In genomic region chr13:43316997-43317396, GRCh38 we compare ENCODE assay signal across 8 cellular contexts.
DNase-seq lines count a peak whose midpoint lies in the region; ATAC-seq and TF ChIP-seq lines count a peak whose summit lies in the region.

No MANE protein-coding gene starts in this region.

- H4K20me1 ChIP-seq in osteoblast (ENCODE audit: insufficient read depth, low read length), result no peaks in the 10 kb centered on the region

- TF ChIP-seq CTCF in epithelial cell of esophagus (IDR thresholded peaks at IDR 0.05; ENCODE audit: insufficient read depth, low read depth, low read length, missing control alignments) (no peak), osteoblast (IDR thresholded peaks at IDR 0.05; ENCODE audit: extremely low read depth, low read depth, low read length) (no peak)

- H3K27me3 ChIP-seq in osteoblast (ENCODE audit: insufficient read depth, low read length), result no peaks in the 10 kb centered on the region

- H3K4me2 ChIP-seq in osteoblast (ENCODE audit: insufficient read depth, low read length), result peak overlapping the region; percentile 88

- H3K79me2 ChIP-seq in osteoblast (ENCODE audit: insufficient read depth, low read length), result no peaks in the 10 kb centered on the region

- no peaks in the 10 kb centered on the region for H3K36me3 ChIP-seq in osteoblast (ENCODE audit: insufficient read depth, low read length)

- H3K27ac ChIP-seq in osteoblast (ENCODE audit: low read depth, low read length), result peak overlapping the region; percentile 27

- H2AFZ ChIP-seq in osteoblast (ENCODE audit: low read length), result peak overlapping the region; percentile 78

- H3K4me1 ChIP-seq in osteoblast (ENCODE audit: insufficient read depth, low read length), result peaks cover 11% of the 10 kb centered on the region

- H3K9me3 ChIP-seq in osteoblast (ENCODE audit: low read depth, low read length), result no peaks in the 10 kb centered on the region

- H3K4me3 ChIP-seq in epithelial cell of esophagus (ENCODE audit: low read length), result no peak overlapping the region
- peak overlapping the region; percentile 62 for H3K4me3 ChIP-seq in osteoblast (ENCODE audit: insufficient read depth, low read length)

- ATAC-seq in HG02678 (IDR thresholded peaks at IDR 0.05; ENCODE audit: unreplicated experiment), result no peak
- ATAC-seq in HG03571 (IDR thresholded peaks at IDR 0.05; ENCODE audit: unreplicated experiment), result no peak

- DNase-seq in GM03348 (ENCODE audit: low spot score), result peak; percentile 66
- peak; percentile 39 for DNase-seq in NCI-H226
- peak; percentile 25 for DNase-seq in epithelial cell of esophagus (ENCODE audit: low read depth)
- DNase-seq in osteoblast (ENCODE audit: insufficient read length, low spot score, missing footprints), result peak; percentile 77
- DNase-seq in DMS153 treated with DMSO at 0.1 percent for 48 hours (lab: John Stamatoyannopoulos, UW; ENCODE audit: unreplicated experiment), result no peak
- DNase-seq in T-helper 1 cell, result no peak

Comparison
In these comparisons a context has a peak if more than half of its experiments do, and no peak if none do; other contexts are left out.
1. DNase-seq: peak in GM03348 (single experiment), NCI-H226 (single experiment), epithelial cell of esophagus (single experiment) and osteoblast (single experiment); none in DMS153 treated with DMSO at 0.1 percent for 48 hours (single experiment) and T-helper 1 cell (0 of 5).